1 cellular context compared by ENCODE assay signal in the genomic region with DNA sequence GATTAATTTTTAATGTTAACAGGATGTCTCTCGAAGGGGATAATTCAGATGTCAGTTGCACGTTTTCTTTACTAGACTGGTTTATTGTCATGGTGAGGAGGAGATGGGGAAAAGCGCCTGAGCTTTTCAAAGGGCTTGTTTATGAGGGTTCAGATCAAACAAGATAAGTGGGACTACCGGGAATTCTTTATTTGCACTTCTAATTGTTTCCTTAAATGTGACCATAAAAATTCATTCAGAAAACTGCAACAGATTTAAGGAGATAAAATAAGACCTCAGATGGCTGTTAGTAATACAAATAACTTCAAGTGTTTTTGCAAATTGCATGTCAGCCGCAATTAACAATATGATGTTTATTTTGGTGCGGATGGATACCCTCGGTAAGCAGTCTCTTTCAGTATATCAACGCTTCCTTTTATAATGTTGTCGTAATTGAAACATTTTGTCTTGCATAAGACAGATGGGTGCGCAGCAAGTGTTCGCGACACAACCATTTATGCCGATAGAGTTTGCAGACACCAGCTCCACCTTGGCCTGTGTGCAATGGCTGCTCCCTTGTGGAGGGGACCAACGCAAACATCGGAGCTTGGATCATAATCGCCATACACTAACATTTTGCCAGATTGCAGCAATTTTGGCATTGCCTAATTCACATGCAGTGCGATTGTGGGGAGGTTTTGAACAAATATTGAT.
TF ChIP-seq lines count a peak whose summit lies in the region.

No MANE protein-coding gene starts in this region.

TF ChIP-seq in SK-N-SH treated with all-trans-retinoic acid at 6 μM for 48 hours, 23 proteins besides CTCF, POLR2A, EP300 and RAD21 (continued from another document):
- TF ChIP-seq, protein P1, sequence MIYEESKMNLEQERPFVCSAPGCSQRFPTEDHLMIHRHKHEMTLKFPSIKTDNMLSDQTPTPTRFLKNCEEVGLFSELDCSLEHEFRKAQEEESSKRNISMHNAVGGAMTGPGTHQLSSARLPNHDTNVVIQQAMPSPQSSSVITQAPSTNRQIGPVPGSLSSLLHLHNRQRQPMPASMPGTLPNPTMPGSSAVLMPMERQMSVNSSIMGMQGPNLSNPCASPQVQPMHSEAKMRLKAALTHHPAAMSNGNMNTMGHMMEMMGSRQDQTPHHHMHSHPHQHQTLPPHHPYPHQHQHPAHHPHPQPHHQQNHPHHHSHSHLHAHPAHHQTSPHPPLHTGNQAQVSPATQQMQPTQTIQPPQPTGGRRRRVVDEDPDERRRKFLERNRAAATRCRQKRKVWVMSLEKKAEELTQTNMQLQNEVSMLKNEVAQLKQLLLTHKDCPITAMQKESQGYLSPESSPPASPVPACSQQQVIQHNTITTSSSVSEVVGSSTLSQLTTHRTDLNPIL (CRISPR knock-in tag; IDR thresholded peaks at IDR 0.05; ENCODE audit: low read depth), result no peak
- TF ChIP-seq TCF4 (CRISPR knock-in tag; IDR thresholded peaks at IDR 0.05; ENCODE audit: borderline replicate concordance) (no peak), ZFP30 (CRISPR knock-in tag; IDR thresholded peaks at IDR 0.05) (no peak)
